ENCODE assay signal across 22 cellular contexts in the genomic region with DNA sequence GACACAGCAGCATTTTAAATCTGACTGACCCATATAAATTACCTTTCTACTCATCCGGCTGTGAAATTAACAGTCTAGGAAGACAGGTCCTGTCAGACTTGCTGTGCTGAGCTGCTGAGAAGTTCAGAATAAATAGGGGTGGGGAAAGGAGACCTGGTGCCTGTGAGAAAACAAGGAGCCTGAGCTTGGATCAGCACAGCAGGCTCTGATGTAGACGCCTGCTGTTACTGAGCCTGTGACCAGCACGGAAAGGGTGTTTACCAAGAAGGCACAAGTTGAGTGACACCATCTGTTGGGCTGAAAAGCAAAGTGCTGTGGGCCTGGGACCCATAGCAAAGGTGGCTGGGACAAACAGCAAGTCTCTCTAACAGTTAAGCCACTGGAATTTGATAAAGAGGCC.
DNase-seq lines count a peak whose midpoint lies in the region; ATAC-seq and TF ChIP-seq lines count a peak whose summit lies in the region.
"Had no signal": no experiment of that assay in that cellular context is flagged by ENCODE, and none has a peak within 500 bp of the region (broad histone marks: within the 10 kb centered on the region; RNA-seq: fewer than 3 reads in every experiment).

No MANE protein-coding gene starts in this region.

- H3K36me3 ChIP-seq in mesenchymal stem cell (ENCODE audit: control insufficient read depth in 1 of 2, insufficient read depth in 2 of 2, low read depth in 1 of 2, low read length in 2 of 2) (no peaks in the 10 kb centered on the region), vagina (no peaks in the 10 kb centered on the region), PC-3 (ENCODE audit: low read depth, low read length) (no peaks in the 10 kb centered on the region), Karpas-422 (ENCODE audit: insufficient read depth, low read length) (no peaks in the 10 kb centered on the region)
- H3K36me3 ChIP-seq: SJSA1 had no signal

- H3K27ac ChIP-seq in mesenchymal stem cell (ENCODE audit: low read length, poor library complexity, severe bottlenecking): no peak overlapping the region
- H3K27ac ChIP-seq in vagina: no peak overlapping the region
- H3K27ac ChIP-seq in PC-3 (ENCODE audit: low read length): no peak overlapping the region
- H3K27ac ChIP-seq in Karpas-422 (ENCODE audit: low read length): no peak overlapping the region
- H3K27ac ChIP-seq: HL-60, SJSA1 had no signal

- H3K9me3 Mint-ChIP-seq in WTC11: peaks cover 10% of the 10 kb centered on the region; the same call in 1 of the 2 replicates
- H3K9me3 Mint-ChIP-seq: activated CD4-positive, alpha-beta T cell treated with anti-CD3 and anti-CD28 coated beads, Interleukin-2, amount 10 ng/mL, durations not matched to agents 24 days and 14 days; activated naive CD4-positive, alpha-beta T cell treated with anti-CD3 and anti-CD28 coated beads, Interleukin-2, amount 50 U/mL, for 72 hours; CD8-positive, alpha-beta T cell had no signal

- intact Hi-C loops in vagina (cut with DNase I) (no loop called here), PC-3 (cut with micrococcal nuclease) (no loop called here)

- H3K4me3 Mint-ChIP-seq in WTC11: no peak overlapping the region
- H3K4me3 Mint-ChIP-seq: activated CD4-positive, alpha-beta T cell treated with anti-CD3 and anti-CD28 coated beads, Interleukin-2, amount 10 ng/mL, durations not matched to agents 24 days and 14 days; CD8-positive, alpha-beta T cell had no signal

- peak overlapping the region; percentile 45; the same call in 1 of the 2 replicates for H3K27ac Mint-ChIP-seq in WTC11
- H3K27ac Mint-ChIP-seq: activated CD4-positive, alpha-beta T cell treated with anti-CD3 and anti-CD28 coated beads, Interleukin-2, amount 10 ng/mL, durations not matched to agents 24 days and 14 days; activated naive CD4-positive, alpha-beta T cell treated with anti-CD3 and anti-CD28 coated beads, Interleukin-2, amount 50 U/mL, for 72 hours; CD8-positive, alpha-beta T cell had no signal

- WGBS in mesenchymal stem cell: 38% methylated on average over 3 of the region's 3 CpGs

- no peaks in the 10 kb centered on the region for H3K36me3 Mint-ChIP-seq in WTC11
- H3K36me3 Mint-ChIP-seq: CD8-positive, alpha-beta T cell had no signal

- H3K27me3 ChIP-seq in mesenchymal stem cell (ENCODE audit: control insufficient read depth in 1 of 2, insufficient read depth in 1 of 2, low read length in 2 of 2) (no peaks in the 10 kb centered on the region), vagina (no peaks in the 10 kb centered on the region), PC-3 (ENCODE audit: low read length) (peaks cover 20% of the 10 kb centered on the region), Karpas-422 (ENCODE audit: low read length) (no peaks in the 10 kb centered on the region)

- H2AK5ac ChIP-seq in mesenchymal stem cell (ENCODE audit: low read length, severe bottlenecking): no peak overlapping the region

- H3K14ac ChIP-seq in mesenchymal stem cell (ENCODE audit: low read length in 2 of 2): no peak overlapping the region

- no peaks in the 10 kb centered on the region for H3K9me2 ChIP-seq in PC-3 (replicated peaks; ENCODE audit: low read length)
- no peaks in the 10 kb centered on the region for H3K9me2 ChIP-seq in Karpas-422 (replicated peaks; ENCODE audit: insufficient read depth, low read length)

- no peak overlapping the region for H2BK12ac ChIP-seq in mesenchymal stem cell (ENCODE audit: low read length in 2 of 2)

- TF ChIP-seq POLR2A in vagina (IDR thresholded peaks at IDR 0.05): no peak

- H3K4me1 Mint-ChIP-seq in WTC11: peaks cover 13% of the 10 kb centered on the region
- H3K4me1 Mint-ChIP-seq: activated CD4-positive, alpha-beta T cell treated with anti-CD3 and anti-CD28 coated beads, Interleukin-2, amount 10 ng/mL, durations not matched to agents 24 days and 14 days had no signal

- no peaks in the 10 kb centered on the region for H3F3A ChIP-seq in PC-3 (ENCODE audit: low read length, unreplicated experiment)

- H4K20me1 ChIP-seq in PC-3 (ENCODE audit: low read length): no peaks in the 10 kb centered on the region
- H4K20me1 ChIP-seq in Karpas-422 (ENCODE audit: insufficient read depth, low read depth, low read length): no peaks in the 10 kb centered on the region

- H2AFZ ChIP-seq in mesenchymal stem cell (ENCODE audit: low read depth, low read length) (no peak overlapping the region), PC-3 (ENCODE audit: low read length) (no peak overlapping the region), Karpas-422 (ENCODE audit: low read length) (no peak overlapping the region)

- CTCF ChIA-PET in WTC11 (lab: Charles Lee) (interaction anchor here (1.4 to 3.2 kb wide), 3 partner anchors 30 to 356 kb away, joined by 5 to 11 read pairs (median 6); partner anchors contain the start of gene COL1A2), PC-3 (lab: Charles Lee) (no interaction called here)

- H3K79me1 ChIP-seq in mesenchymal stem cell (replicated peaks; ENCODE audit: low read length, poor library complexity, severe bottlenecking): no peaks in the 10 kb centered on the region

- H2BK120ac ChIP-seq in mesenchymal stem cell (ENCODE audit: low read depth, low read length): no peak overlapping the region

- no peaks in the 10 kb centered on the region for H3K27me3 Mint-ChIP-seq in WTC11 (ENCODE audit: low read depth)

- H3K79me2 ChIP-seq in PC-3 (ENCODE audit: low read length): no peaks in the 10 kb centered on the region
- H3K79me2 ChIP-seq in Karpas-422 (ENCODE audit: low read length): no peaks in the 10 kb centered on the region

- no peak overlapping the region for H3K23ac ChIP-seq in mesenchymal stem cell (ENCODE audit: low read length in 2 of 2)

- no peak overlapping the region for H3K4me3 ChIP-seq in mesenchymal stem cell (ENCODE audit: insufficient read depth in 1 of 2, low read depth in 1 of 2, low read length in 2 of 2)
- no peak overlapping the region for H3K4me3 ChIP-seq in vagina
- no peak overlapping the region for H3K4me3 ChIP-seq in PC-3 (ENCODE audit: low read length)
- no peak overlapping the region for H3K4me3 ChIP-seq in Karpas-422 (ENCODE audit: low read length)
- H3K4me3 ChIP-seq: A549, SJSA1 had no signal

- DNase-seq in ELF-1 (ENCODE audit: low read depth, low spot score) (peak; percentile 64), NCI-H2227 treated with DMSO at 0.1 percent for 48 hours (lab: John Stamatoyannopoulos, UW) (peak; percentile 36), WTC11 (ENCODE audit: low spot score) (peak; percentile 26), mesenchymal stem cell (peak; percentile 17), vagina (ENCODE audit: extremely low spot score in 2 of 2) (no peak), PC-3 (no peak), Karpas-422 (no peak), H4 (ENCODE audit: low spot score) (no peak)
- DNase-seq: activated CD4-positive, alpha-beta T cell treated with anti-CD3 and anti-CD28 coated beads, Interleukin-2, amount 10 ng/mL, durations not matched to agents 24 days and 14 days; aorta; CD8-positive, alpha-beta T cell; DMS53; NCI-H1092; NCI-H2029; occipital lobe; substantia nigra; T-helper 2 cell had no signal

- peaks cover 3% of the 10 kb centered on the region for H3K4me1 ChIP-seq in mesenchymal stem cell (ENCODE audit: control insufficient read depth, insufficient read depth, low read depth, low read length)
- no peaks in the 10 kb centered on the region for H3K4me1 ChIP-seq in vagina
- no peaks in the 10 kb centered on the region for H3K4me1 ChIP-seq in PC-3 (ENCODE audit: insufficient read depth, low read length)
- no peaks in the 10 kb centered on the region for H3K4me1 ChIP-seq in Karpas-422 (ENCODE audit: low read length)
- H3K4me1 ChIP-seq: A549, SJSA1 had no signal

- no peak overlapping the region for H2BK5ac ChIP-seq in mesenchymal stem cell (ENCODE audit: low read depth, low read length, poor library complexity, severe bottlenecking)

- no peak overlapping the region for H3K18ac ChIP-seq in mesenchymal stem cell (ENCODE audit: low read depth in 1 of 2, low read length in 2 of 2)

- H3K4ac ChIP-seq in mesenchymal stem cell (ENCODE audit: low read depth in 1 of 2, low read length in 2 of 2): no peak overlapping the region

- no peak overlapping the region for H4K8ac ChIP-seq in mesenchymal stem cell (ENCODE audit: low read length)

- H4K91ac ChIP-seq in mesenchymal stem cell (ENCODE audit: low read length): no peak overlapping the region

- peak; percentile 90 for ATAC-seq in WTC11
- ATAC-seq in PC-3: no peak
- ATAC-seq: A549; activated naive CD4-positive, alpha-beta T cell treated with anti-CD3 and anti-CD28 coated beads, Interleukin-2, amount 50 U/mL, for 72 hours; CD8-positive, alpha-beta T cell; HCT116 had no signal

- H2BK15ac ChIP-seq in mesenchymal stem cell (ENCODE audit: low read depth, poor library complexity, severe bottlenecking): no peak overlapping the region

- POLR2A ChIA-PET in WTC11 (lab: Charles Lee) (no interaction called here), PC-3 (lab: Charles Lee; ENCODE audit: unreplicated experiment) (no interaction called here)

- H3K4me2 ChIP-seq in mesenchymal stem cell (ENCODE audit: low read length, poor library complexity, severe bottlenecking) (no peak overlapping the region), PC-3 (ENCODE audit: low read length) (no peak overlapping the region), Karpas-422 (ENCODE audit: low read depth, low read length, poor library complexity, severe bottlenecking) (no peak overlapping the region)
- H3K4me2 ChIP-seq: A549 had no signal

- no TSS peak for BruUV-seq in PC-3 (replicated peaks; lab: Mats Ljungman, UMichigan)

- TF ChIP-seq CTCF in WTC11 (IDR thresholded peaks at IDR 0.05): no peak
- no peak for TF ChIP-seq CTCF in vagina (IDR thresholded peaks at IDR 0.05)
- TF ChIP-seq CTCF in PC-3 (conservative IDR thresholded peaks at IDR 0.05; ENCODE audit: low read depth, low read length): no peak

- H3K9ac ChIP-seq in mesenchymal stem cell (ENCODE audit: low read length) (no peak overlapping the region), PC-3 (ENCODE audit: low read length) (no peak overlapping the region), Karpas-422 (ENCODE audit: low read length) (no peak overlapping the region)

- H3K9me3 ChIP-seq in mesenchymal stem cell (ENCODE audit: control insufficient read depth, low read length) (no peaks in the 10 kb centered on the region), vagina (no peaks in the 10 kb centered on the region), PC-3 (ENCODE audit: low read length) (no peaks in the 10 kb centered on the region), Karpas-422 (ENCODE audit: low read length) (no peaks in the 10 kb centered on the region)
- H3K9me3 ChIP-seq: A549, SJSA1 had no signal

TF ChIP-seq in WTC11, 78 proteins besides CTCF, POLR2A, EP300 and RAD21 (continues in another document):
- TF ChIP-seq NR2C2 (CRISPR knock-in tag; IDR thresholded peaks at IDR 0.05): no peak

Comparison
In these comparisons a context has a peak if more than half of its experiments do, and no peak if none do; other contexts are left out.
1. DNase-seq: peak in ELF-1 (single experiment), NCI-H2227 treated with DMSO at 0.1 percent for 48 hours (single experiment), WTC11 (single experiment) and mesenchymal stem cell (single experiment); none in vagina (0 of 2), PC-3 (single experiment), Karpas-422 (single experiment) and H4 (single experiment).